ENCODE assay signal across 25 cellular contexts in genomic region chr1:3244025-3244424, GRCh38.
DNase-seq lines count a peak whose midpoint lies in the region; ATAC-seq, FAIRE-seq and TF ChIP-seq lines count a peak whose summit lies in the region.
"Had no signal": no experiment of that assay in that cellular context is flagged by ENCODE, and none has a peak within 500 bp of the region (broad histone marks: within the 10 kb centered on the region; RNA-seq: fewer than 3 reads in every experiment).

No MANE protein-coding gene starts in this region.

- TF ChIP-seq CTCF in HepG2 (CRISPR knock-in tag; IDR thresholded peaks at IDR 0.05): no peak
- no peak for TF ChIP-seq CTCF in right lobe of liver (IDR thresholded peaks at IDR 0.05)
- TF ChIP-seq CTCF in progenitor cell of endocrine pancreas (IDR thresholded peaks at IDR 0.05; ENCODE audit: unreplicated experiment): no peak
- TF ChIP-seq CTCF in nephron progenitor cell (IDR thresholded peaks at IDR 0.05): no peak

- WGBS in HepG2 (ENCODE audit: low lambda C conversion rate): 75% methylated on average over 20 of the region's 20 CpGs
- WGBS in right lobe of liver (ENCODE audit: insufficient coverage, low coverage, low lambda C conversion rate, missing lambda C conversion rate): 12% methylated on average over 3 of the region's 20 CpGs

- H3K9me3 ChIP-seq in HepG2 (ENCODE audit: low read length): no peaks in the 10 kb centered on the region
- no peaks in the 10 kb centered on the region for H3K9me3 ChIP-seq in right lobe of liver
- H3K9me3 ChIP-seq: A549; BE2C; BLaER1 treated with 17β-estradiol and CSF1 and Interleukin-3, amounts not matched to agents 10 nM and 100 nM; HAP-1 had no signal

- H3K4me1 ChIP-seq in HepG2 (ENCODE audit: insufficient read depth, low read length) (peaks cover 44% of the 10 kb centered on the region), right lobe of liver (no peaks in the 10 kb centered on the region)
- H3K4me1 ChIP-seq: A549, BE2C had no signal

- no peak for ATAC-seq in Right ventricle myocardium inferior
- ATAC-seq in HepG2: no peak
- ATAC-seq in right lobe of liver: no peak
- ATAC-seq: A549 had no signal

- TF ChIP-seq POLR2A in HepG2 (IDR thresholded peaks at IDR 0.05; ENCODE audit: insufficient read depth in 1 of 2, low read depth in 2 of 2, low read length in 2 of 2) (no peak), right lobe of liver (IDR thresholded peaks at IDR 0.05) (no peak)

- no peak for TF ChIP-seq RAD21 in HepG2 (CRISPR knock-in tag; IDR thresholded peaks at IDR 0.05)

- DNase-seq in Right ventricle myocardium inferior (ENCODE audit: missing footprints) (peak; percentile 44), cardiac septum (ENCODE audit: low spot score) (no peak), HepG2 (ENCODE audit: low spot score) (no peak), right lobe of liver (no peak), progenitor cell of endocrine pancreas (ENCODE audit: low spot score, unreplicated experiment) (no peak), nephron progenitor cell (no peak), dermis blood vessel endothelial cell (no peak)
- DNase-seq: 8988T; ACHN; AML-193; BE2C; CD4-positive, alpha-beta T cell; CD8-positive, alpha-beta memory T cell; DMS 273 treated with DMSO at 0.1 percent for 48 hours; DND-41; GOT3; HFFc6 had no signal

- BruUV-seq in HepG2 (replicated peaks; lab: Mats Ljungman, UMichigan): no TSS peak

- H2AFZ ChIP-seq in HepG2 (ENCODE audit: low read length): no peak overlapping the region

- no peaks in the 10 kb centered on the region for H3K27me3 ChIP-seq in HepG2 (ENCODE audit: control insufficient read depth in 1 of 2, insufficient read depth in 2 of 2, low read length in 2 of 2)
- H3K27me3 ChIP-seq in right lobe of liver: no peaks in the 10 kb centered on the region

- CTCF ChIA-PET in HepG2 (lab: Yijun Ruan, JAX; ENCODE audit: low intra/inter-chr PET ratio, low total read pairs): no interaction called here

- H3K4me1 Mint-ChIP-seq in progenitor cell of endocrine pancreas (ENCODE audit: low read depth) (peaks cover 42% of the 10 kb centered on the region), nephron progenitor cell (peaks cover 74% of the 10 kb centered on the region)
- H3K4me1 Mint-ChIP-seq: CD14-positive monocyte; CD8-positive, alpha-beta memory T cell had no signal

- H3K36me3 ChIP-seq in HepG2 (replicated peaks in 1 of 2; ENCODE audit: control insufficient read depth in 1 of 2, insufficient read depth in 2 of 2, low read length in 2 of 2) (no peaks in the 10 kb centered on the region), right lobe of liver (no peaks in the 10 kb centered on the region)
- H3K36me3 ChIP-seq: BE2C; BLaER1 treated with 17β-estradiol and CSF1 and Interleukin-3, amounts not matched to agents 10 nM and 100 nM; HAP-1 had no signal

- intact Hi-C loops in Right ventricle myocardium inferior (cut with DNase I) (no loop called here), cardiac septum (cut with DNase I) (no loop called here), HepG2 (cut with micrococcal nuclease; ENCODE audit: unreplicated experiment) (no loop called here), right lobe of liver (cut with DNase I) (no loop called here)

- H3K27ac Mint-ChIP-seq in progenitor cell of endocrine pancreas (no peak overlapping the region), nephron progenitor cell (no peak overlapping the region)
- H3K27ac Mint-ChIP-seq: CD4-positive, alpha-beta T cell; CD8-positive, alpha-beta memory T cell; HFFc6 had no signal

- no peak overlapping the region for H3K4me2 ChIP-seq in HepG2 (ENCODE audit: low read depth, low read length)
- H3K4me2 ChIP-seq: A549; BLaER1 treated with 17β-estradiol and CSF1 and Interleukin-3, amounts not matched to agents 10 nM and 100 nM had no signal

- H3K4me3 Mint-ChIP-seq in progenitor cell of endocrine pancreas (ENCODE audit: low read depth) (peak overlapping the region; percentile 43), nephron progenitor cell (no peak overlapping the region)
- H3K4me3 Mint-ChIP-seq: CD14-positive monocyte; CD4-positive, alpha-beta T cell; CD8-positive, alpha-beta memory T cell; HFFc6 had no signal

- H4K20me1 ChIP-seq in HepG2 (ENCODE audit: insufficient read depth, low read length): no peaks in the 10 kb centered on the region

- no peaks in the 10 kb centered on the region for H3K9me3 Mint-ChIP-seq in progenitor cell of endocrine pancreas (ENCODE audit: low read depth)
- peaks cover 13% of the 10 kb centered on the region for H3K9me3 Mint-ChIP-seq in nephron progenitor cell
- H3K9me3 Mint-ChIP-seq: CD4-positive, alpha-beta T cell; CD8-positive, alpha-beta memory T cell had no signal

- in situ Hi-C loops in HepG2 (cut with HindIII; ENCODE audit: extremely low pct_ligation_motif_present, low pct_unique_long_range_greater_than_20kb): no loop called here

- H3K9ac ChIP-seq in HepG2 (ENCODE audit: insufficient read depth, low read depth, low read length): no peak overlapping the region
- H3K9ac ChIP-seq: BLaER1 treated with 17β-estradiol and CSF1 and Interleukin-3, amounts not matched to agents 10 nM and 100 nM had no signal

- TF ChIP-seq EP300 in HepG2 (IDR thresholded peaks at IDR 0.05; ENCODE audit: low read depth in 2 of 2, low read length in 2 of 2) (no peak), HepG2 (CRISPR knock-in tag; IDR thresholded peaks at IDR 0.05; ENCODE audit: borderline replicate concordance) (no peak)

- no peak overlapping the region for H3K4me3 ChIP-seq in HepG2 (replicated peaks in 1 of 3; ENCODE audit: insufficient read depth in 1 of 3, low read depth in 2 of 3, low read length in 3 of 3)
- no peak overlapping the region for H3K4me3 ChIP-seq in right lobe of liver
- H3K4me3 ChIP-seq: A549; BLaER1 treated with 17β-estradiol and CSF1 and Interleukin-3, amounts not matched to agents 10 nM and 100 nM; HAP-1 had no signal

- no peaks in the 10 kb centered on the region for H3K27me3 Mint-ChIP-seq in progenitor cell of endocrine pancreas
- H3K27me3 Mint-ChIP-seq in nephron progenitor cell (ENCODE audit: low read depth, poor library complexity): peaks cover 48% of the 10 kb centered on the region

- FAIRE-seq in HepG2 (lab: Jason Lieb, UNC): no peak
- FAIRE-seq: A549, D721Med, G401.6, GM12892, H54 had no signal

- POLR2A ChIA-PET in HepG2 (lab: Yijun Ruan, JAX): no interaction called here

- H3K27ac ChIP-seq in HepG2 (ENCODE audit: extremely low read length, insufficient read depth, low read length) (no peak overlapping the region), right lobe of liver (no peak overlapping the region)
- H3K27ac ChIP-seq: A549; BLaER1 treated with 17β-estradiol and CSF1 and Interleukin-3, amounts not matched to agents 10 nM and 100 nM had no signal

- H3K36me3 Mint-ChIP-seq in progenitor cell of endocrine pancreas (ENCODE audit: insufficient read depth): peaks cover 14% of the 10 kb centered on the region
- H3K36me3 Mint-ChIP-seq in nephron progenitor cell (ENCODE audit: low read depth): no peaks in the 10 kb centered on the region
- H3K36me3 Mint-ChIP-seq: CD14-positive monocyte; CD8-positive, alpha-beta memory T cell had no signal

- H3K79me2 ChIP-seq in HepG2 (ENCODE audit: insufficient read depth, low read length): no peaks in the 10 kb centered on the region

TF ChIP-seq in HepG2, 621 proteins besides CTCF, POLR2A, EP300 and RAD21:
- TF ChIP-seq RARA (CRISPR knock-in tag; IDR thresholded peaks at IDR 0.05): 0 out of 2 replicates have a peak, but pooled peaks have one; percentile 10
- TF ChIP-seq CERS6 (CRISPR knock-in tag; IDR thresholded peaks at IDR 0.05): no peak
- no peak for TF ChIP-seq ZNF160 (CRISPR knock-in tag; IDR thresholded peaks at IDR 0.05)
- TF ChIP-seq FOXM1 (CRISPR knock-in tag; IDR thresholded peaks at IDR 0.05): no peak
- peak; percentile 64 for TF ChIP-seq ZBTB33 (CRISPR knock-in tag; IDR thresholded peaks at IDR 0.05)
TF ChIP-seq in HepG2: peak in this region for 2.
